Comparison of ENCODE assay signal across 9 cellular contexts in the genomic region with DNA sequence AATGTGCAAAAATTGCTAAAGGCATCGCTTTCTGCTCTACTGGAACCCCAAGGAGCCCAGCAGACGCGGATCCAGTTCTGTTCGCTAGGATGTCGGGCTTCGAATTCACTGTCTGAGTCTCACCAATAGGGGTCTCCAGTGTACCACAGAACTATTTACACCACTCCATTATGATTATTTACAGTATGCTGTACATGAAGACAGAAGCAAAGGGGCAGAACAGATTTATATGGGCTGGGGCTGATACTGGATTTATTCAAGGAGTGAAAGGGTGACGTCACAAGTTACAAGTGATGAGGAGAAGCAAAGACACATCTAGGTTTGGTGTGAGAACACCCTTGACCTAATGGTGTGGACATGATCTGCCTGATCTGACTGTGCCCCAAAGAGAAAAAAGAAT.
DNase-seq lines count a peak whose midpoint lies in the region; ATAC-seq and TF ChIP-seq lines count a peak whose summit lies in the region.
"Had no signal": no experiment of that assay in that cellular context is flagged by ENCODE, and none has a peak within 500 bp of the region (broad histone marks: within the 10 kb centered on the region; RNA-seq: fewer than 3 reads in every experiment).

No MANE protein-coding gene starts in this region.

- H3K4me3 ChIP-seq in sigmoid colon = no peak overlapping the region

- H3K27ac Mint-ChIP-seq in activated CD8-positive, alpha-beta T cell treated with anti-CD3 and anti-CD28 coated beads for 36 hours = no peak overlapping the region

- ATAC-seq in HG03432 (IDR thresholded peaks at IDR 0.05; ENCODE audit: unreplicated experiment) = peak; percentile 63
- peak; percentile 65 for ATAC-seq in activated CD8-positive, alpha-beta T cell treated with anti-CD3 and anti-CD28 coated beads for 36 hours
- peak; percentile 57 for ATAC-seq in left ventricle myocardium superior
- ATAC-seq in GM21717 (IDR thresholded peaks at IDR 0.05; ENCODE audit: unreplicated experiment) = no peak

- no peak for TF ChIP-seq EP300 in sigmoid colon (IDR thresholded peaks at IDR 0.05)

- intact Hi-C loops in activated CD8-positive, alpha-beta T cell treated with anti-CD3 and anti-CD28 coated beads for 36 hours (cut with micrococcal nuclease) = loop anchor here (5.0 kb wide), 1 partner anchor 730 kb away; a partner anchor contains a TSS
- intact Hi-C loops in left ventricle myocardium superior (cut with micrococcal nuclease) = no loop called here
- intact Hi-C loops in sigmoid colon (cut with DNase I) = loop anchor here (2.0 to 10.0 kb wide), 2 partner anchors 318 to 720 kb away; no protein-coding TSS in a partner anchor

- no peak overlapping the region for H3K4me3 Mint-ChIP-seq in activated CD8-positive, alpha-beta T cell treated with anti-CD3 and anti-CD28 coated beads for 36 hours

- peaks cover 0 to 3% (median 0%) of the 10 kb centered on the region in 3 donors for H3K27me3 ChIP-seq in sigmoid colon

- H3K27ac ChIP-seq in sigmoid colon = no peak overlapping the region
- H3K27ac ChIP-seq: epithelial cell of prostate had no signal

- H3K9me3 ChIP-seq in sigmoid colon = no peaks in the 10 kb centered on the region

- TF ChIP-seq POLR2A in sigmoid colon (IDR thresholded peaks at IDR 0.05) = no peak

- no peaks in the 10 kb centered on the region for H3K9me3 Mint-ChIP-seq in activated CD8-positive, alpha-beta T cell treated with anti-CD3 and anti-CD28 coated beads for 36 hours

- no peaks in the 10 kb centered on the region for H3K36me3 ChIP-seq in sigmoid colon

- peaks cover 6% of the 10 kb centered on the region for H3K27me3 Mint-ChIP-seq in activated CD8-positive, alpha-beta T cell treated with anti-CD3 and anti-CD28 coated beads for 36 hours

- no peaks in the 10 kb centered on the region for H3K4me1 Mint-ChIP-seq in activated CD8-positive, alpha-beta T cell treated with anti-CD3 and anti-CD28 coated beads for 36 hours (ENCODE audit: low read depth)

- DNase-seq in AG08396 (ENCODE audit: low spot score) = peak; percentile 56
- peak; percentile 16 to 57 for DNase-seq in NCI-H446 (lab: John Stamatoyannopoulos, UW)
- peak; percentile 33 for DNase-seq in activated CD8-positive, alpha-beta T cell treated with anti-CD3 and anti-CD28 coated beads for 36 hours
- no peak for DNase-seq in left ventricle myocardium superior
- no peak for DNase-seq in sigmoid colon

- CTCF ChIA-PET in activated CD8-positive, alpha-beta T cell treated with anti-CD3 and anti-CD28 coated beads for 36 hours (lab: Charles Lee) = interaction anchor here (0.6 to 1.2 kb wide), 11 partner anchors 10 to 731 kb away, joined by 3 to 5 read pairs (median 3); no protein-coding TSS in a partner anchor

- H3K4me1 ChIP-seq in sigmoid colon = no peaks in the 10 kb centered on the region

- 1 to 6% methylated on average over 7 of the region's 7 CpGs for WGBS in sigmoid colon, 2 donors

- no peaks in the 10 kb centered on the region for H3K36me3 Mint-ChIP-seq in activated CD8-positive, alpha-beta T cell treated with anti-CD3 and anti-CD28 coated beads for 36 hours (ENCODE audit: low read depth)

- TF ChIP-seq CTCF in GM12873 (IDR thresholded peaks at IDR 0.05; ENCODE audit: insufficient read depth, low read depth, low read length, missing control alignments) (peak; percentile 76), sigmoid colon (IDR thresholded peaks at IDR 0.05) (peak; percentile 19 to 76 (median 68))
- TF ChIP-seq CTCF in activated CD8-positive, alpha-beta T cell treated with anti-CD3 and anti-CD28 coated beads for 36 hours (IDR thresholded peaks at IDR 0.05) = peak; percentile 80

- POLR2A ChIA-PET in activated CD8-positive, alpha-beta T cell treated with anti-CD3 and anti-CD28 coated beads for 36 hours (lab: Charles Lee) = no interaction called here

Comparison
In these comparisons a context has a peak if more than half of its experiments do, and no peak if none do; other contexts are left out.
1. DNase-seq: peak in AG08396 (single experiment), NCI-H446 (2 of 2) and activated CD8-positive, alpha-beta T cell treated with anti-CD3 and anti-CD28 coated beads for 36 hours (single experiment); none in left ventricle myocardium superior (single experiment) and sigmoid colon (single experiment).
2. Peak in every context shown above with its lines, with median percentiles within 50 percentile points of each other: CTCF ChIP-seq.